1 cellular context compared by ENCODE assay signal in genomic region chr16:77784441-77785356, GRCh38.
TF ChIP-seq lines count a peak whose summit lies in the region.

No MANE protein-coding gene starts in this region.

TF ChIP-seq in HepG2, 621 proteins besides CTCF, POLR2A, EP300 and RAD21 (continued from another document):
- TF ChIP-seq ZXDC (CRISPR knock-in tag; IDR thresholded peaks at IDR 0.05) = no peak
TF ChIP-seq in HepG2: peak in this region for 1.
